In genomic region chr17:31492880-31493655, GRCh38 we compare ENCODE assay signal across 8 cellular contexts.
DNase-seq lines count a peak whose midpoint lies in the region; ATAC-seq and TF ChIP-seq lines count a peak whose summit lies in the region.

No MANE protein-coding gene starts in this region.

- peaks cover 73% of the 10 kb centered on the region for H3K4me1 Mint-ChIP-seq in WTC11
- peaks cover 77 to 83% of the 10 kb centered on the region in 2 donors for H3K4me1 Mint-ChIP-seq in effector memory CD8-positive, alpha-beta T cell (ENCODE audit: low read depth in 2 of 2)
- peaks cover 5% of the 10 kb centered on the region; the same call in 1 of the 2 replicates for H3K4me1 Mint-ChIP-seq in HFFc6 (ENCODE audit: low read depth)
- H3K4me1 Mint-ChIP-seq in osteocyte (ENCODE audit: unreplicated experiment) = peaks cover 9% of the 10 kb centered on the region

- DNase-seq in WTC11 (ENCODE audit: low spot score) = no peak
- DNase-seq in effector memory CD8-positive, alpha-beta T cell = no peak
- peak; percentile 71 to 83 for DNase-seq in stimulated activated CD4-positive, alpha-beta T cell treated with anti-CD3 and anti-CD28 coated beads, Interleukin-4, amount 100 ng/mL, for 4 hours
- no peak for DNase-seq in HFFc6
- no peak for DNase-seq in osteocyte (ENCODE audit: extremely low spot score, unreplicated experiment)
- no peak for DNase-seq in mesenteric fat pad (ENCODE audit: low spot score)

- CTCF ChIA-PET in WTC11 (lab: Charles Lee) = interaction anchor here (1.3 to 2.0 kb wide), 3 partner anchors 24 to 103 kb away, joined by 5 to 8 read pairs (median 6); no protein-coding TSS in a partner anchor

- H3K9me3 Mint-ChIP-seq in WTC11 (no peaks in the 10 kb centered on the region), HFFc6 (no peaks in the 10 kb centered on the region), osteocyte (ENCODE audit: unreplicated experiment) (no peaks in the 10 kb centered on the region)
- H3K9me3 Mint-ChIP-seq in effector memory CD8-positive, alpha-beta T cell = no peaks in the 10 kb centered on the region

- peak; percentile 33 for ATAC-seq in GM21447 (IDR thresholded peaks at IDR 0.05; ENCODE audit: unreplicated experiment)
- no peak for ATAC-seq in WTC11
- peak; percentile 14 for ATAC-seq in effector memory CD8-positive, alpha-beta T cell (replicated peaks)
- ATAC-seq in HG03442 (IDR thresholded peaks at IDR 0.05; ENCODE audit: unreplicated experiment) = no peak

- POLR2A ChIA-PET in WTC11 (lab: Charles Lee) = no interaction called here

- H3K36me3 Mint-ChIP-seq in WTC11 (no peaks in the 10 kb centered on the region), HFFc6 (ENCODE audit: low read depth) (no peaks in the 10 kb centered on the region), osteocyte (ENCODE audit: unreplicated experiment) (no peaks in the 10 kb centered on the region)
- H3K36me3 Mint-ChIP-seq in effector memory CD8-positive, alpha-beta T cell (ENCODE audit: insufficient read depth) = peaks cover 26% of the 10 kb centered on the region

- H3K27ac Mint-ChIP-seq in WTC11 (peak overlapping the region; percentile 79; the same call in 1 of the 2 replicates), HFFc6 (no peak overlapping the region), osteocyte (ENCODE audit: unreplicated experiment) (no peak overlapping the region)
- peak overlapping the region; percentile 91 to 95 for H3K27ac Mint-ChIP-seq in effector memory CD8-positive, alpha-beta T cell

- TF ChIP-seq CTCF in WTC11 (IDR thresholded peaks at IDR 0.05) (no peak), HFFc6 (IDR thresholded peaks at IDR 0.05) (no peak), osteocyte (IDR thresholded peaks at IDR 0.05) (no peak)

- H3K27me3 Mint-ChIP-seq in WTC11 (ENCODE audit: low read depth) = no peaks in the 10 kb centered on the region; the same call in 1 of the 2 replicates
- H3K27me3 Mint-ChIP-seq in effector memory CD8-positive, alpha-beta T cell = no peaks in the 10 kb centered on the region
- H3K27me3 Mint-ChIP-seq in HFFc6 (ENCODE audit: insufficient read depth) = peaks cover 45% of the 10 kb centered on the region
- H3K27me3 Mint-ChIP-seq in osteocyte (ENCODE audit: unreplicated experiment) = peaks cover 61% of the 10 kb centered on the region

- H3K4me3 Mint-ChIP-seq in WTC11 = no peak overlapping the region
- H3K4me3 Mint-ChIP-seq in effector memory CD8-positive, alpha-beta T cell = peak overlapping the region; percentile 82 to 90
- no peak overlapping the region for H3K4me3 Mint-ChIP-seq in HFFc6
- no peak overlapping the region for H3K4me3 Mint-ChIP-seq in osteocyte (ENCODE audit: unreplicated experiment)

TF ChIP-seq in WTC11, 78 proteins besides CTCF, POLR2A, EP300 and RAD21:
- TF ChIP-seq PREB (CRISPR knock-in tag; IDR thresholded peaks at IDR 0.05; ENCODE audit: borderline replicate concordance) (no peak), ZNF423 (CRISPR knock-in tag; IDR thresholded peaks at IDR 0.05) (no peak), ZNF425 (CRISPR knock-in tag; conservative IDR thresholded peaks at IDR 0.05) (no peak)

Comparison
In these comparisons a context has a peak if more than half of its experiments do, and no peak if none do; other contexts are left out.
1. ATAC-seq: peak in GM21447 (single experiment) and effector memory CD8-positive, alpha-beta T cell (single experiment); none in WTC11 (single experiment) and HG03442 (single experiment).
2. DNase-seq: peak in stimulated activated CD4-positive, alpha-beta T cell treated with anti-CD3 and anti-CD28 coated beads, Interleukin-4, amount 100 ng/mL, for 4 hours (2 of 2); none in WTC11 (single experiment), effector memory CD8-positive, alpha-beta T cell (0 of 3), HFFc6 (single experiment), osteocyte (single experiment) and mesenteric fat pad (single experiment).
3. H3K27ac Mint-ChIP-seq: peak in WTC11 (single experiment) and effector memory CD8-positive, alpha-beta T cell (2 of 2); none in HFFc6 (single experiment) and osteocyte (single experiment).
4. H3K4me3 Mint-ChIP-seq: peak in effector memory CD8-positive, alpha-beta T cell (2 of 2); none in WTC11 (single experiment), HFFc6 (single experiment) and osteocyte (single experiment).